27 cellular contexts compared by ENCODE assay signal in genomic region chr7:95693551-95694333, GRCh38.
A peak's percentile ranks its signal among the peaks of the same experiment; 100 is the strongest.
DNase-seq lines count a peak whose midpoint lies in the region; ATAC-seq, FAIRE-seq and TF ChIP-seq lines count a peak whose summit lies in the region.
"Had no signal": no experiment of that assay in that cellular context is flagged by ENCODE, and none has a peak within 500 bp of the region (broad histone marks: within the 10 kb centered on the region; RNA-seq: fewer than 3 reads in every experiment).

No MANE protein-coding gene starts in this region.

- H3K4me1 ChIP-seq in K562 (replicated peaks in 1 of 2; ENCODE audit: control insufficient read depth in 2 of 2, insufficient read depth in 2 of 2, low read length in 2 of 2) (no peaks in the 10 kb centered on the region), GM23338 (ENCODE audit: insufficient read depth) (no peaks in the 10 kb centered on the region)

- H3F3A ChIP-seq in GM23338 (replicated peaks; ENCODE audit: low read depth) = no peaks in the 10 kb centered on the region

- in situ Hi-C loops in K562 (cut with MboI) = no loop called here

- H3K4me2 ChIP-seq in K562 (ENCODE audit: insufficient read depth, low read length) = no peak overlapping the region
- no peak overlapping the region for H3K4me2 ChIP-seq in GM23338

- H3K9me3 Mint-ChIP-seq in glutamatergic neuron (ENCODE audit: unreplicated experiment) (peaks cover 2% of the 10 kb centered on the region), GM23338 (no peaks in the 10 kb centered on the region)
- H3K9me3 Mint-ChIP-seq: CD4-positive, alpha-beta T cell; HFFc6 had no signal

- TF ChIP-seq POLR2A in K562 (conservative IDR thresholded peaks at IDR 0.05) = no peak

- TF ChIP-seq EP300 in K562 (IDR thresholded peaks at IDR 0.05; ENCODE audit: low read length) = peak; percentile 44; the same call in 1 of the 2 replicates

- peak; percentile 31 for DNase-seq in H4 (ENCODE audit: low spot score)
- DNase-seq in MV-4-11 (lab: John Stamatoyannopoulos, UW) = peak; percentile 13
- no peak for DNase-seq in K562 (ENCODE audit: extremely low read depth in 1 of 4, low spot score in 3 of 4)
- no peak for DNase-seq in glutamatergic neuron
- no peak for DNase-seq in GM23338 (ENCODE audit: low spot score)
- no peak for DNase-seq in T-helper 2 cell
- no peak for DNase-seq in 8988T
- DNase-seq: activated CD8-positive, alpha-beta T cell treated with anti-CD3 and anti-CD28 coated beads, Interleukin-2, amount 10 ng/mL, durations not matched to agents 7 days and 5 days; activated naive CD4-positive, alpha-beta T cell; activated T-cell treated with anti-CD3 and anti-CD28 coated beads, Interleukin-2, amount 50 U/mL, for 1 hour; amygdala; CD4-positive, alpha-beta T cell; central memory CD4-positive, alpha-beta T cell; DMS79 treated with DMSO at 0.1 percent for 48 hours; dorsolateral prefrontal cortex; erythroblast; HFFc6; left colon; MG63; NCI-H1694 treated with DMSO at 0.1 percent for 48 hours; stimulated activated CD4-positive, alpha-beta T cell treated with anti-CD3 and anti-CD28 coated beads, Interleukin-2, amount 100 ng/mL, for 24 hours; stimulated activated naive CD4-positive, alpha-beta T cell treated with Interleukin-2 at 50 U/mL for 16 hours; T1000 had no signal

- H3K9me3 ChIP-seq in K562 (replicated peaks; ENCODE audit: control insufficient read depth, insufficient read depth, low read depth, low read length) = no peaks in the 10 kb centered on the region
- H3K9me3 ChIP-seq: MG63 had no signal

- no peaks in the 10 kb centered on the region for H3K9me2 ChIP-seq in GM23338 (ENCODE audit: insufficient read depth)

- no peaks in the 10 kb centered on the region for H3K27me3 ChIP-seq in K562 (ENCODE audit: control insufficient read depth in 2 of 2, insufficient read depth in 2 of 2, low read length in 2 of 2)
- no peaks in the 10 kb centered on the region for H3K27me3 ChIP-seq in GM23338 (ENCODE audit: insufficient read depth)
- H3K27me3 ChIP-seq: MG63 had no signal

- WGBS in K562 (ENCODE audit: insufficient coverage, low coverage, missing lambda C conversion rate) = 11% methylated on average over 5 of the region's 5 CpGs

- POLR2A ChIA-PET in K562 (lab: Yijun Ruan, JAX) = interaction anchor here (1.1 kb wide), 1 partner anchor 182 kb away, joined by 3 read pairs; no protein-coding TSS in a partner anchor

- no peak for TF ChIP-seq RAD21 in K562 (CRISPR knock-in tag; conservative IDR thresholded peaks at IDR 0.05 in 1 of 2, IDR thresholded peaks at IDR 0.05 in 1 of 2)

- no peaks in the 10 kb centered on the region for H3K36me3 Mint-ChIP-seq in glutamatergic neuron (ENCODE audit: unreplicated experiment)
- no peaks in the 10 kb centered on the region for H3K36me3 Mint-ChIP-seq in GM23338 (ENCODE audit: low read depth)

- peaks cover 42% of the 10 kb centered on the region for H3K4me1 Mint-ChIP-seq in glutamatergic neuron (ENCODE audit: low read depth, unreplicated experiment)
- H3K4me1 Mint-ChIP-seq in GM23338 = no peaks in the 10 kb centered on the region

- H3K9ac ChIP-seq in K562 (ENCODE audit: insufficient read depth in 1 of 2, low read depth in 2 of 2, low read length in 2 of 2) = no peak overlapping the region

- TF ChIP-seq CTCF in K562 (IDR thresholded peaks at IDR 0.05 in 2 of 3, conservative IDR thresholded peaks at IDR 0.05 in 1 of 3; ENCODE audit: insufficient read depth in 2 of 3, low read depth in 1 of 3, low read length in 3 of 3) = no peak
- TF ChIP-seq CTCF in glutamatergic neuron (IDR thresholded peaks at IDR 0.05; ENCODE audit: partially characterized antibody, unreplicated experiment) = no peak
- no peak for TF ChIP-seq CTCF in GM23338 (conservative IDR thresholded peaks at IDR 0.05; ENCODE audit: low read depth in 2 of 2)

- H2AFZ ChIP-seq in K562 (ENCODE audit: low read depth, low read length) (no peak overlapping the region), GM23338 (no peak overlapping the region)

- no TSS peak for BruUV-seq in K562 (replicated peaks; lab: Mats Ljungman, UMichigan)

- CTCF ChIA-PET in K562 (lab: Yijun Ruan, JAX; ENCODE audit: low intra/inter-chr PET ratio) = interaction anchor here (0.6 to 5.5 kb wide), 2 partner anchors 25 to 166 kb away, joined by 3 to 50 read pairs; no protein-coding TSS in a partner anchor

- intact Hi-C loops in K562 (cut with micrococcal nuclease) = no loop called here

- H3K27ac Mint-ChIP-seq in glutamatergic neuron (ENCODE audit: unreplicated experiment) = peak overlapping the region; percentile 67
- no peak overlapping the region for H3K27ac Mint-ChIP-seq in GM23338
- H3K27ac Mint-ChIP-seq: activated CD8-positive, alpha-beta T cell treated with anti-CD3 and anti-CD28 coated beads, Interleukin-2, amount 10 ng/mL, durations not matched to agents 7 days and 5 days; CD4-positive, alpha-beta T cell; HFFc6; progenitor cell of endocrine pancreas had no signal

- H3K27me3 Mint-ChIP-seq in glutamatergic neuron (ENCODE audit: unreplicated experiment) = no peaks in the 10 kb centered on the region
- peaks cover 1% of the 10 kb centered on the region for H3K27me3 Mint-ChIP-seq in GM23338 (ENCODE audit: insufficient read depth, low read depth, poor library complexity)

- H3K79me2 ChIP-seq in K562 (ENCODE audit: control insufficient read depth, insufficient read depth, low read length) = no peaks in the 10 kb centered on the region
- no peaks in the 10 kb centered on the region for H3K79me2 ChIP-seq in GM23338 (replicated peaks; ENCODE audit: insufficient read depth)

- no peaks in the 10 kb centered on the region for H3K36me3 ChIP-seq in K562 (ENCODE audit: control insufficient read depth, insufficient read depth, low read length)
- no peaks in the 10 kb centered on the region for H3K36me3 ChIP-seq in GM23338 (ENCODE audit: insufficient read depth)
- H3K36me3 ChIP-seq: MG63 had no signal

- FAIRE-seq in K562 (lab: Jason Lieb, UNC) = no peak
- FAIRE-seq: HepG2 had no signal

- H3K4me3 ChIP-seq in K562 = no peak overlapping the region
- H3K4me3 ChIP-seq in GM23338 = no peak overlapping the region
- H3K4me3 ChIP-seq: dorsolateral prefrontal cortex, MG63 had no signal

- no peak for ATAC-seq in K562
- ATAC-seq in GM23338 = no peak
- ATAC-seq: activated CD4-positive, CD25-positive, alpha-beta regulatory T cell treated with anti-CD3 and anti-CD28 coated beads, Interleukin-2, amount 50 U/mL, for 24 hours; activated CD8-positive, alpha-beta T cell treated with anti-CD3 and anti-CD28 coated beads, Interleukin-2, amount 10 ng/mL, durations not matched to agents 7 days and 5 days; HepG2; left colon had no signal

- H4K20me1 ChIP-seq in K562 (replicated peaks; ENCODE audit: control insufficient read depth, insufficient read depth, low read length) (no peaks in the 10 kb centered on the region), GM23338 (replicated peaks; ENCODE audit: insufficient read depth) (no peaks in the 10 kb centered on the region)

- H3K9me1 ChIP-seq in K562 (ENCODE audit: control insufficient read depth, insufficient read depth, low read length) = no peaks in the 10 kb centered on the region

- H3K4me3 Mint-ChIP-seq in glutamatergic neuron (ENCODE audit: unreplicated experiment) = no peak overlapping the region
- no peak overlapping the region for H3K4me3 Mint-ChIP-seq in GM23338
- H3K4me3 Mint-ChIP-seq: activated CD8-positive, alpha-beta T cell treated with anti-CD3 and anti-CD28 coated beads, Interleukin-2, amount 10 ng/mL, durations not matched to agents 7 days and 5 days; CD4-positive, alpha-beta T cell; HFFc6 had no signal

- no peak overlapping the region for H3K27ac ChIP-seq in K562 (ENCODE audit: extremely low read depth, low read depth, low read length)
- H3K27ac ChIP-seq in GM23338 (ENCODE audit: low read depth) = no peak overlapping the region
- H3K27ac ChIP-seq: dorsolateral prefrontal cortex, RWPE1 had no signal

TF ChIP-seq in GM23338, 12 proteins besides CTCF, POLR2A, EP300 and RAD21 (continues in another document):
- TF ChIP-seq, protein P1, sequence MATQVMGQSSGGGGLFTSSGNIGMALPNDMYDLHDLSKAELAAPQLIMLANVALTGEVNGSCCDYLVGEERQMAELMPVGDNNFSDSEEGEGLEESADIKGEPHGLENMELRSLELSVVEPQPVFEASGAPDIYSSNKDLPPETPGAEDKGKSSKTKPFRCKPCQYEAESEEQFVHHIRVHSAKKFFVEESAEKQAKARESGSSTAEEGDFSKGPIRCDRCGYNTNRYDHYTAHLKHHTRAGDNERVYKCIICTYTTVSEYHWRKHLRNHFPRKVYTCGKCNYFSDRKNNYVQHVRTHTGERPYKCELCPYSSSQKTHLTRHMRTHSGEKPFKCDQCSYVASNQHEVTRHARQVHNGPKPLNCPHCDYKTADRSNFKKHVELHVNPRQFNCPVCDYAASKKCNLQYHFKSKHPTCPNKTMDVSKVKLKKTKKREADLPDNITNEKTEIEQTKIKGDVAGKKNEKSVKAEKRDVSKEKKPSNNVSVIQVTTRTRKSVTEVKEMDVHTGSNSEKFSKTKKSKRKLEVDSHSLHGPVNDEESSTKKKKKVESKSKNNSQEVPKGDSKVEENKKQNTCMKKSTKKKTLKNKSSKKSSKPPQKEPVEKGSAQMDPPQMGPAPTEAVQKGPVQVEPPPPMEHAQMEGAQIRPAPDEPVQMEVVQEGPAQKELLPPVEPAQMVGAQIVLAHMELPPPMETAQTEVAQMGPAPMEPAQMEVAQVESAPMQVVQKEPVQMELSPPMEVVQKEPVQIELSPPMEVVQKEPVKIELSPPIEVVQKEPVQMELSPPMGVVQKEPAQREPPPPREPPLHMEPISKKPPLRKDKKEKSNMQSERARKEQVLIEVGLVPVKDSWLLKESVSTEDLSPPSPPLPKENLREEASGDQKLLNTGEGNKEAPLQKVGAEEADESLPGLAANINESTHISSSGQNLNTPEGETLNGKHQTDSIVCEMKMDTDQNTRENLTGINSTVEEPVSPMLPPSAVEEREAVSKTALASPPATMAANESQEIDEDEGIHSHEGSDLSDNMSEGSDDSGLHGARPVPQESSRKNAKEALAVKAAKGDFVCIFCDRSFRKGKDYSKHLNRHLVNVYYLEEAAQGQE (IDR thresholded peaks at IDR 0.05; ENCODE audit: unreplicated experiment) = no peak
- TF ChIP-seq ZNF114 (CRISPR knock-in tag; IDR thresholded peaks at IDR 0.05) = no peak

Comparison
In these comparisons a context has a peak if more than half of its experiments do, and no peak if none do; other contexts are left out.
1. DNase-seq: peak in H4 (single experiment) and MV-4-11 (single experiment); none in K562 (0 of 4), glutamatergic neuron (single experiment), GM23338 (single experiment), T-helper 2 cell (0 of 5) and 8988T (single experiment).